Comparison of ENCODE assay signal across 17 cellular contexts in the genomic region with DNA sequence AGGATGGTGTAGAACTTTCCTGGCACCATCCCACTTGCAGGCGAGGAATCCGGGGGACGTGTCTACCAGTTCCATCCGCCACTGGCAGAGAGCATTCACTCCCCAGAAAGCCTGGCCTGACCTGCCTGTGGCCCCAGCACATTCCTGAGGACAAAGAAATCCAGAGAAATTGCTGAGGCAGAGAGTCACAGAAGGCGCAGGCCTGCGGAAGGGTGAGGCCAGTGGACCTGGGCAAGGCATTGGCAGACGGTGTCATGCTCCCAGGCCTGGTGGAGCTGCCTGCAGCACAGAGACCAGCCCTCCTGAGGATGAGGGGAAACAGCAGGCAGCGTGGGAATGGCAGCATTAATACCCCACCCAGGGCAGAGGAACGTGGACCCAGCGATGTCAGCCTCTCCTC.
A peak's percentile ranks its signal among the peaks of the same experiment; 100 is the strongest.
DNase-seq lines count a peak whose midpoint lies in the region; ATAC-seq and TF ChIP-seq lines count a peak whose summit lies in the region.
"Had no signal": no experiment of that assay in that cellular context is flagged by ENCODE, and none has a peak within 500 bp of the region (broad histone marks: within the 10 kb centered on the region; RNA-seq: fewer than 3 reads in every experiment).

No MANE protein-coding gene starts in this region.

- intact Hi-C loops in spleen (cut with DNase I; ENCODE audit: low total_unique reads) = no loop called here

- H3K18ac ChIP-seq in mesenchymal stem cell (ENCODE audit: low read depth in 1 of 2, low read length in 2 of 2) = peak overlapping the region; percentile 87 to 95

- TF ChIP-seq CTCF in cardiac fibroblast (IDR thresholded peaks at IDR 0.05; ENCODE audit: low read depth, low read length) = no peak
- TF ChIP-seq CTCF in spleen (IDR thresholded peaks at IDR 0.05 in 8 of 11, conservative IDR thresholded peaks at IDR 0.05 in 3 of 11) = no peak

- H2BK12ac ChIP-seq in mesenchymal stem cell (ENCODE audit: low read length in 2 of 2) = peak overlapping the region; percentile 64 to 98

- H3K4me1 ChIP-seq in mesenchymal stem cell (ENCODE audit: control insufficient read depth, insufficient read depth, low read depth, low read length) (peaks cover 33% of the 10 kb centered on the region), spleen (no peaks in the 10 kb centered on the region)
- H3K4me1 ChIP-seq: psoas muscle had no signal

- H2BK120ac ChIP-seq in mesenchymal stem cell (ENCODE audit: low read depth, low read length) = peak overlapping the region; percentile 44

- no peak overlapping the region for H3K9ac ChIP-seq in mesenchymal stem cell (ENCODE audit: low read length)

- no peak overlapping the region for H3K4me3 Mint-ChIP-seq in activated CD4-positive, alpha-beta memory T cell treated with anti-CD3 and anti-CD28 coated beads, Interleukin-2, amount 10 ng/mL, durations not matched to agents 7 days and 5 days
- H3K4me3 Mint-ChIP-seq: activated naive CD8-positive, alpha-beta T cell treated with anti-CD3 and anti-CD28 coated beads, Interleukin-2, amount 50 U/mL, for 24 hours; T-cell had no signal

- DNase-seq in 8988T = peak; percentile 34
- peak; percentile 45 for DNase-seq in HT1080 (ENCODE audit: low read depth)
- DNase-seq in cardiac fibroblast (ENCODE audit: low read depth in 2 of 2) = peak; percentile 72 to 76
- DNase-seq in mesenchymal stem cell = peak; percentile 76
- no peak for DNase-seq in spleen
- no peak for DNase-seq in activated CD4-positive, alpha-beta memory T cell treated with anti-CD3 and anti-CD28 coated beads, Interleukin-2, amount 10 ng/mL, durations not matched to agents 7 days and 5 days
- DNase-seq in T-helper 1 cell = no peak
- DNase-seq: activated CD8-positive, alpha-beta memory T cell treated with anti-CD3 and anti-CD28 coated beads for 24 hours; activated naive CD8-positive, alpha-beta T cell treated with anti-CD3 and anti-CD28 coated beads, Interleukin-2, amount 50 U/mL, for 24 hours; NCI-H1092; NCI-H526 treated with DMSO at 0.1 percent for 48 hours; psoas muscle; T-cell; upper lobe of left lung had no signal

- H3K27me3 Mint-ChIP-seq in activated CD4-positive, alpha-beta memory T cell treated with anti-CD3 and anti-CD28 coated beads, Interleukin-2, amount 10 ng/mL, durations not matched to agents 7 days and 5 days = no peaks in the 10 kb centered on the region

- no peaks in the 10 kb centered on the region for H3K36me3 ChIP-seq in mesenchymal stem cell (ENCODE audit: control insufficient read depth in 1 of 2, insufficient read depth in 2 of 2, low read depth in 1 of 2, low read length in 2 of 2)
- no peaks in the 10 kb centered on the region for H3K36me3 ChIP-seq in spleen
- H3K36me3 ChIP-seq: HAP-1, upper lobe of left lung had no signal

- no peaks in the 10 kb centered on the region for H3K4me1 Mint-ChIP-seq in activated CD4-positive, alpha-beta memory T cell treated with anti-CD3 and anti-CD28 coated beads, Interleukin-2, amount 10 ng/mL, durations not matched to agents 7 days and 5 days
- H3K4me1 Mint-ChIP-seq: activated naive CD8-positive, alpha-beta T cell treated with anti-CD3 and anti-CD28 coated beads, Interleukin-2, amount 50 U/mL, for 24 hours; T-cell had no signal

- H3K27me3 ChIP-seq in mesenchymal stem cell (ENCODE audit: control insufficient read depth in 1 of 2, insufficient read depth in 1 of 2, low read length in 2 of 2) (peaks cover 0 to 3% of the 10 kb centered on the region in 2 experiments), spleen (replicated peaks in 1 of 7) (peaks cover 0 to 8% (median 0%) of the 10 kb centered on the region in 7 donors)
- H3K27me3 ChIP-seq: upper lobe of left lung had no signal

- H3K14ac ChIP-seq in mesenchymal stem cell (ENCODE audit: low read length in 2 of 2) = peak overlapping the region in 1 of 2 experiments; percentile 76

- peaks cover 6% of the 10 kb centered on the region for H3K9me3 Mint-ChIP-seq in activated CD4-positive, alpha-beta memory T cell treated with anti-CD3 and anti-CD28 coated beads, Interleukin-2, amount 10 ng/mL, durations not matched to agents 7 days and 5 days

- POLR2A ChIA-PET in activated CD4-positive, alpha-beta memory T cell treated with anti-CD3 and anti-CD28 coated beads, Interleukin-2, amount 10 ng/mL, durations not matched to agents 7 days and 5 days (lab: Charles Lee) = no interaction called here

- peak overlapping the region; percentile 52 for H2BK15ac ChIP-seq in mesenchymal stem cell (ENCODE audit: low read depth, poor library complexity, severe bottlenecking)

- H2AK5ac ChIP-seq in mesenchymal stem cell (ENCODE audit: low read length, severe bottlenecking) = no peak overlapping the region

- H3K4me3 ChIP-seq in cardiac fibroblast (replicated peaks in 1 of 2; ENCODE audit: low read depth in 2 of 2, low read length in 2 of 2) (no peak overlapping the region), mesenchymal stem cell (ENCODE audit: insufficient read depth in 1 of 2, low read depth in 1 of 2, low read length in 2 of 2) (no peak overlapping the region), spleen (no peak overlapping the region)
- H3K4me3 ChIP-seq: A549, HAP-1, psoas muscle, upper lobe of left lung had no signal

- WGBS in mesenchymal stem cell = 53% methylated on average over 10 of the region's 10 CpGs
- WGBS in spleen, 5 donors = 77 to 89% (median 85%) methylated on average over 10 of the region's 10 CpGs

- peak overlapping the region; percentile 93 for H4K91ac ChIP-seq in mesenchymal stem cell (ENCODE audit: low read length)

- H3K4me2 ChIP-seq in mesenchymal stem cell (ENCODE audit: low read length, poor library complexity, severe bottlenecking) = no peak overlapping the region

- peak overlapping the region; percentile 49 for H2AFZ ChIP-seq in mesenchymal stem cell (ENCODE audit: low read depth, low read length)

- H2BK5ac ChIP-seq in mesenchymal stem cell (ENCODE audit: low read depth, low read length, poor library complexity, severe bottlenecking) = no peak overlapping the region

- no peak for TF ChIP-seq POLR2A in spleen (IDR thresholded peaks at IDR 0.05)

- H3K9me3 ChIP-seq in mesenchymal stem cell (ENCODE audit: control insufficient read depth, low read length) = no peaks in the 10 kb centered on the region
- H3K9me3 ChIP-seq in spleen = peaks cover 0 to 15% (median 9%) of the 10 kb centered on the region in 8 donors
- H3K9me3 ChIP-seq: A549, HAP-1, psoas muscle, upper lobe of left lung had no signal

- ATAC-seq in HG02870 (IDR thresholded peaks at IDR 0.05; ENCODE audit: unreplicated experiment) = no peak
- ATAC-seq: psoas muscle, T-cell had no signal

- CTCF ChIA-PET in activated CD4-positive, alpha-beta memory T cell treated with anti-CD3 and anti-CD28 coated beads, Interleukin-2, amount 10 ng/mL, durations not matched to agents 7 days and 5 days (lab: Charles Lee) = no interaction called here

- peak overlapping the region; percentile 69 to 96 for H3K4ac ChIP-seq in mesenchymal stem cell (ENCODE audit: low read depth in 1 of 2, low read length in 2 of 2)

- H3K27ac ChIP-seq in mesenchymal stem cell (ENCODE audit: low read length, poor library complexity, severe bottlenecking) (peak overlapping the region; percentile 24), spleen (no peak overlapping the region)
- H3K27ac ChIP-seq: psoas muscle had no signal

- H3K36me3 Mint-ChIP-seq in activated CD4-positive, alpha-beta memory T cell treated with anti-CD3 and anti-CD28 coated beads, Interleukin-2, amount 10 ng/mL, durations not matched to agents 7 days and 5 days (ENCODE audit: low read depth) = no peaks in the 10 kb centered on the region
- H3K36me3 Mint-ChIP-seq: T-cell had no signal

- H3K79me1 ChIP-seq in mesenchymal stem cell (replicated peaks; ENCODE audit: low read length, poor library complexity, severe bottlenecking) = no peaks in the 10 kb centered on the region

- peak overlapping the region in 1 of 2 experiments; percentile 83 for H3K23ac ChIP-seq in mesenchymal stem cell (ENCODE audit: low read length in 2 of 2)

- H4K8ac ChIP-seq in mesenchymal stem cell (ENCODE audit: low read length) = peak overlapping the region; percentile 89

- H3K27ac Mint-ChIP-seq in activated CD4-positive, alpha-beta memory T cell treated with anti-CD3 and anti-CD28 coated beads, Interleukin-2, amount 10 ng/mL, durations not matched to agents 7 days and 5 days = no peak overlapping the region
- H3K27ac Mint-ChIP-seq: activated naive CD8-positive, alpha-beta T cell treated with anti-CD3 and anti-CD28 coated beads, Interleukin-2, amount 50 U/mL, for 24 hours; T-cell had no signal

Comparison
In these comparisons a context has a peak if more than half of its experiments do, and no peak if none do; other contexts are left out.
1. DNase-seq: peak in 8988T (single experiment), HT1080 (single experiment), cardiac fibroblast (2 of 2) and mesenchymal stem cell (single experiment); none in spleen (single experiment), activated CD4-positive, alpha-beta memory T cell treated with anti-CD3 and anti-CD28 coated beads, Interleukin-2, amount 10 ng/mL, durations not matched to agents 7 days and 5 days (single experiment) and T-helper 1 cell (0 of 5).